Comparison of ENCODE assay signal across 1 cellular context in the genomic region with DNA sequence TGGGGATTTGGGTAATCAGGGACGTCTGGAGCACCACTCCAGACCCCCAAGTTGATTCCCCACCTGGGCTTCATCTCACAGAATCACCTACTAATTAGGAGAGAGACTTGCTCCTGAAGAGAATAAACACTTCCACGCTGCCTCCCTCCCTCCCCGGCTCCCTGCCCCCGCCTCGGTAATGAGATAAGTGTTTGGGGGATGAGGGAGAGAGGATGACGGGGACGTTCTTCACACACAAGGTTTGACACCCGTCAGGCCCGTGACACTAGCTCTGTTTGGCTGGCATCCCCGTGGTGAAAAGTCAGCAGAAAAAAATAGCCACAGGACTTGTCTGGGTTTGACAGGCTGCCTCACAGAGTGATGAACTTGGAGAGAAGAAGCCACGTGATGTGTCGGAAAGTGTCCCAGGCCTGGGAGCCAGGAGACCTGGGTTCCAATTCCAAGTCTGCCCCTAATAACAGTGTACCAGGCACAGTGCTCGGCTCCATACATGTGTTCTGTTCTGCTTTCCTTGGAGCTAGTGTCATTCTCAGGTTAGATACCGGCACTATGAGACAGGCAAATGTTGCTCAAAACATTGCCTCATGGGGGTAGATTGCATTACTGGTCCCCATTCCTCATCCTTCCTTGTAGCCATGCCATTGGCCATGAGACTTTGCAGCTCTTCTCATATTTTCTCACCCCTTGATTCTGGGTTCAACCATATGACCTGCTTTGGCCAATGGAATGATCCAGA.
TF ChIP-seq lines count a peak whose summit lies in the region.

No MANE protein-coding gene starts in this region.

TF ChIP-seq in neural cell, 6 proteins besides CTCF, POLR2A, EP300 and RAD21 (continued from another document):
- no peak for TF ChIP-seq MXI1 (conservative IDR thresholded peaks at IDR 0.05; ENCODE audit: poor library complexity, severe bottlenecking)
- TF ChIP-seq POLR2AphosphoS5 (IDR thresholded peaks at IDR 0.05) = no peak
- TF ChIP-seq SMC3 (conservative IDR thresholded peaks at IDR 0.05; ENCODE audit: poor library complexity) = no peak
